Comparison of ENCODE assay signal across 24 cellular contexts in the genomic region with DNA sequence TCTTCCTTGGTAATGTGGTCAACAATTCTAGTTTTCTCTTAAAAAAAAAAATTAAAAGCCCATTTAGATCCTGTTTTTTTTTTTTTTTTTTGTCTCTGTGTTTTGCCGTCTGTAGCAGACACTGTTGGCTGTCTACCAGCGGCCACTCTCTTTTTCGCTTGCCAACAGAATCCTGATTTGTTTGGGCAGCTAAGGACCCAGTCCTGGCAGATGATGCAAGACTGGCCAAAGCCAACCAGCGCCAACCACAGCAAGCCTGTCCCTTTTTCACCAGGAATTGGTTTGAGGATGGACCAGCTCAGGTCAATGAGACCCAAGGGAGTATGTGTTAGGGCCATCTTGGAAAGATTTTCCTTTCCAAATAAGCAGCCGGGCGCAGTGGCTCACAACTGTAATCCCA. TPM values are rescaled to one million over a fixed set of nuclear protein-coding genes. Genes with fewer than 3 reads are reported as not detected.
DNase-seq lines count a peak whose midpoint lies in the region; ATAC-seq and TF ChIP-seq lines count a peak whose summit lies in the region.
"Had no signal": no experiment of that assay in that cellular context is flagged by ENCODE, and none has a peak within 500 bp of the region (broad histone marks: within the 10 kb centered on the region; RNA-seq: fewer than 3 reads in every experiment).

No MANE protein-coding gene starts in this region.

- CTCF ChIA-PET in CD4-positive, alpha-beta T cell (lab: Charles Lee): interaction anchor here (0.6 to 0.7 kb wide), 2 partner anchors 15 to 105 kb away, joined by 3 to 4 read pairs; no protein-coding TSS in a partner anchor

- 75 to 90% (median 81%) methylated on average over 4 to 6 of the region's 6 CpGs for WGBS in adrenal gland, 4 donors
- WGBS in psoas muscle, 3 donors: 54 to 77% (median 58%) methylated on average over 6 of the region's 6 CpGs

- H3K9me3 Mint-ChIP-seq in CD4-positive, alpha-beta T cell: no peaks in the 10 kb centered on the region
- H3K9me3 Mint-ChIP-seq: activated T-helper 2 cell treated with anti-CD3 and anti-CD28 coated beads, Interferon-gamma antibody, Interleukin-2, Interleukin-4, amounts not matched to agents 10 μg/mL and 5 μg/mL and 100 μg/mL, durations not matched to agents 14 hours and 24 hours and 36 hours; T-helper 2 cell treated with Interferon-gamma antibody and Interleukin-4, amounts not matched to agents 5 μg/mL and 100 μg/mL, for 36 hours had no signal

- no peak for ATAC-seq in CD4-positive, alpha-beta T cell (ENCODE audit: poor library complexity)
- ATAC-seq in psoas muscle (no peak), HG02852 (IDR thresholded peaks at IDR 0.05; ENCODE audit: unreplicated experiment) (no peak), GM19463 (IDR thresholded peaks at IDR 0.05; ENCODE audit: unreplicated experiment) (no peak)
- ATAC-seq: right cardiac atrium had no signal

- DNase-seq in CD4-positive, alpha-beta T cell: no peak
- DNase-seq in adrenal gland: peak in 6 of 7 donors; percentile 29 to 70 (median 62)
- DNase-seq in fibroblast of lung (ENCODE audit: low read depth in 2 of 2): peak; percentile 28 to 33
- DNase-seq in nucleus accumbens (lab: John Stamatoyannopoulos, UW): peak in 34 of 56 donors; percentile 3 to 71 (median 30)
- no peak for DNase-seq in psoas muscle
- DNase-seq in NCI-H1417 treated with DMSO at 0.1 percent for 48 hours (lab: John Stamatoyannopoulos, UW): no peak
- DNase-seq: ACHN; activated CD4-positive, alpha-beta T cell treated with anti-CD3 and anti-CD28 coated beads, Interleukin-2, amount 50 U/mL, for 1 hour; Calu3; H7; islet precursor cell; NCI-H146; NCI-H524 treated with DMSO at 0.1 percent for 48 hours; occipital lobe; upper lobe of left lung; WERI-Rb-1 had no signal

- H3K27me3 Mint-ChIP-seq in CD4-positive, alpha-beta T cell: no peaks in the 10 kb centered on the region

- H3K27ac ChIP-seq in CD4-positive, alpha-beta T cell (ENCODE audit: low read depth, low read length): no peak overlapping the region
- H3K27ac ChIP-seq in adrenal gland: no peak overlapping the region
- no peak overlapping the region for H3K27ac ChIP-seq in fibroblast of lung (ENCODE audit: insufficient read depth, low read length)
- H3K27ac ChIP-seq in psoas muscle: no peak overlapping the region
- H3K27ac ChIP-seq: BLaER1 treated with 17β-estradiol and CSF1 and Interleukin-3, amounts not matched to agents 10 nM and 100 nM; cardiac muscle cell; upper lobe of left lung; WERI-Rb-1 had no signal

- POLR2A ChIA-PET in CD4-positive, alpha-beta T cell (lab: Charles Lee): no interaction called here

- no peak overlapping the region for H3K4me3 ChIP-seq in adrenal gland
- H3K4me3 ChIP-seq in fibroblast of lung (replicated peaks in 1 of 4; ENCODE audit: control extremely low read depth in 1 of 4, insufficient read depth in 1 of 4, low read depth in 3 of 4, low read length in 4 of 4): no peak overlapping the region
- no peak overlapping the region for H3K4me3 ChIP-seq in psoas muscle
- H3K4me3 ChIP-seq: BLaER1 treated with 17β-estradiol and CSF1 and Interleukin-3, amounts not matched to agents 10 nM and 100 nM; cardiac muscle cell; lung; upper lobe of left lung had no signal

- H3K27ac Mint-ChIP-seq in CD4-positive, alpha-beta T cell: peak overlapping the region; percentile 77
- H3K27ac Mint-ChIP-seq: activated T-helper 2 cell treated with anti-CD3 and anti-CD28 coated beads, Interferon-gamma antibody, Interleukin-2, Interleukin-4, amounts not matched to agents 10 μg/mL and 5 μg/mL and 100 μg/mL, durations not matched to agents 14 hours and 24 hours and 36 hours; T-helper 2 cell treated with Interferon-gamma antibody and Interleukin-4, amounts not matched to agents 5 μg/mL and 100 μg/mL, for 36 hours had no signal

- TF ChIP-seq POLR2A in adrenal gland (IDR thresholded peaks at IDR 0.05): no peak

- TF ChIP-seq CTCF in CD4-positive, alpha-beta T cell (IDR thresholded peaks at IDR 0.05): no peak
- TF ChIP-seq CTCF in adrenal gland (IDR thresholded peaks at IDR 0.05) (no peak), fibroblast of lung (conservative IDR thresholded peaks at IDR 0.05 in 1 of 2, IDR thresholded peaks at IDR 0.05 in 1 of 2; ENCODE audit: low read depth in 1 of 2, low read length in 2 of 2) (no peak), psoas muscle (IDR thresholded peaks at IDR 0.05) (no peak)

- intact Hi-C loops in CD4-positive, alpha-beta T cell (cut with DNase I, micrococcal nuclease): no loop called here
- intact Hi-C loops in adrenal gland (cut with DNase I): no loop called here
- intact Hi-C loops in psoas muscle (cut with DNase I): no loop called here

- H3K4me3 Mint-ChIP-seq in CD4-positive, alpha-beta T cell: no peak overlapping the region
- H3K4me3 Mint-ChIP-seq: T-helper 2 cell treated with Interferon-gamma antibody and Interleukin-4, amounts not matched to agents 5 μg/mL and 100 μg/mL, for 36 hours had no signal

- peaks cover 46% of the 10 kb centered on the region for H3K4me1 Mint-ChIP-seq in CD4-positive, alpha-beta T cell (ENCODE audit: low read depth)

- no peaks in the 10 kb centered on the region for H4K20me1 ChIP-seq in fibroblast of lung (ENCODE audit: control insufficient read depth, extremely low read depth, insufficient read depth, low read length)

- H3K4me2 ChIP-seq in fibroblast of lung (ENCODE audit: extremely low read depth, insufficient read depth, low read length): no peak overlapping the region
- H3K4me2 ChIP-seq: BLaER1 treated with 17β-estradiol and CSF1 and Interleukin-3, amounts not matched to agents 10 nM and 100 nM had no signal

- H3K9ac ChIP-seq in fibroblast of lung (ENCODE audit: insufficient read depth, low read length): no peak overlapping the region
- H3K9ac ChIP-seq: BLaER1 treated with 17β-estradiol and CSF1 and Interleukin-3, amounts not matched to agents 10 nM and 100 nM had no signal

- H3K36me3 ChIP-seq in adrenal gland (replicated peaks in 1 of 2) (no peaks in the 10 kb centered on the region), fibroblast of lung (ENCODE audit: control insufficient read depth, insufficient read depth, low read length) (no peaks in the 10 kb centered on the region), psoas muscle (ENCODE audit: insufficient read depth in 1 of 2, low read depth in 1 of 2) (no peaks in the 10 kb centered on the region)

- no peak overlapping the region for H2AFZ ChIP-seq in fibroblast of lung (ENCODE audit: low read length)

- H3K79me2 ChIP-seq in fibroblast of lung (ENCODE audit: control insufficient read depth, insufficient read depth, low read length): no peaks in the 10 kb centered on the region

- H3K9me3 ChIP-seq in CD4-positive, alpha-beta T cell (ENCODE audit: control insufficient read depth, low read length): no peaks in the 10 kb centered on the region
- H3K9me3 ChIP-seq in adrenal gland (replicated peaks in 1 of 3) (no peaks in the 10 kb centered on the region), fibroblast of lung (ENCODE audit: control insufficient read depth, insufficient read depth, low read depth, low read length) (no peaks in the 10 kb centered on the region), psoas muscle (no peaks in the 10 kb centered on the region)
- H3K9me3 ChIP-seq: BLaER1 treated with 17β-estradiol and CSF1 and Interleukin-3, amounts not matched to agents 10 nM and 100 nM; upper lobe of left lung had no signal

- no peaks in the 10 kb centered on the region for H3K4me1 ChIP-seq in adrenal gland (replicated peaks in 1 of 2)
- no peaks in the 10 kb centered on the region for H3K4me1 ChIP-seq in fibroblast of lung (ENCODE audit: control insufficient read depth, extremely low read depth, insufficient read depth, low read length)
- H3K4me1 ChIP-seq in psoas muscle: peaks cover 19% of the 10 kb centered on the region

- no peaks in the 10 kb centered on the region for H3K27me3 ChIP-seq in CD4-positive, alpha-beta T cell (ENCODE audit: control insufficient read depth, insufficient read depth, low read length)
- H3K27me3 ChIP-seq in adrenal gland: no peaks in the 10 kb centered on the region
- no peaks in the 10 kb centered on the region for H3K27me3 ChIP-seq in fibroblast of lung (ENCODE audit: control insufficient read depth, insufficient read depth, low read length)
- no peaks in the 10 kb centered on the region for H3K27me3 ChIP-seq in psoas muscle (ENCODE audit: insufficient read depth in 3 of 3, low read length in 2 of 3)
- H3K27me3 ChIP-seq: cardiac muscle cell, upper lobe of left lung had no signal

- peaks cover 11% of the 10 kb centered on the region for H3K36me3 Mint-ChIP-seq in CD4-positive, alpha-beta T cell (ENCODE audit: low read depth)

RNA-seq across cellular contexts. Expression of a gene that starts 28.2 kb away (rescaled TPM):
- total RNA-seq in CD4-positive, alpha-beta T cell: 10 to 100 TPM in 1 of 2 experiments, 1 to 10 TPM in 1; 9.8 to 11.1 TPM
- 10 to 100 TPM; 18.0 to 30.8 (median 27.6) TPM for total RNA-seq in adrenal gland
- 10 to 100 TPM in 1 of 3 donors, 1 to 10 TPM in 2; 5.3 to 12.3 (median 8.0) TPM for polyA plus RNA-seq in adrenal gland
- 9.5 and 17.8 TPM in 2 replicates for total RNA-seq in fibroblast of lung
- 13.1 and 13.5 TPM in 2 replicates for polyA plus RNA-seq in fibroblast of lung
- 16.2 and 17.6 TPM in 2 replicates for polyA plus RNA-seq in fibroblast of lung (2012)
- 59.6 and 59.9 TPM in 2 replicates for polyA minus RNA-seq in fibroblast of lung (ENCODE audit: low replicate concordance)
- 10 to 100 TPM; 16.8 to 33.0 (median 22.6) TPM for total RNA-seq in psoas muscle
- polyA plus RNA-seq in psoas muscle: 10 to 100 TPM in 1 of 3 donors, 1 to 10 TPM in 2; 7.0 to 19.8 (median 8.9) TPM

RNA-seq across cellular contexts. Expression of a gene that starts 43.7 kb away (rescaled TPM):
- 10 to 100 TPM; 21.8 to 25.4 TPM for total RNA-seq in CD4-positive, alpha-beta T cell
- total RNA-seq in adrenal gland: 10 to 100 TPM; 17.4 to 33.5 (median 24.6) TPM
- 10 to 100 TPM in 2 of 3 donors, 1 to 10 TPM in 1; 5.2 to 34.8 (median 23.8) TPM for polyA plus RNA-seq in adrenal gland
- 11.8 and 13.5 TPM in 2 replicates for total RNA-seq in fibroblast of lung
- 4.4 and 4.9 TPM in 2 replicates for polyA plus RNA-seq in fibroblast of lung
- 4.4 and 5.0 TPM in 2 replicates for polyA plus RNA-seq in fibroblast of lung (2012)
- polyA minus RNA-seq in fibroblast of lung (ENCODE audit: low replicate concordance): 5.9 and 7.1 TPM in 2 replicates
- total RNA-seq in psoas muscle: 10 to 100 TPM in 2 of 4 donors, 1 to 10 TPM in 2; 4.9 to 11.0 (median 9.3) TPM
- 1 to 10 TPM; 5.7 to 8.0 (median 6.0) TPM for polyA plus RNA-seq in psoas muscle

Comparison
In these comparisons a context has a peak if more than half of its experiments do, and no peak if none do; other contexts are left out.
1. DNase-seq: peak in adrenal gland (6 of 7), fibroblast of lung (2 of 2) and nucleus accumbens (34 of 56); none in CD4-positive, alpha-beta T cell (0 of 10), psoas muscle (0 of 2) and NCI-H1417 treated with DMSO at 0.1 percent for 48 hours (single experiment).